ENCODE assay signal across 25 cellular contexts in the genomic region with DNA sequence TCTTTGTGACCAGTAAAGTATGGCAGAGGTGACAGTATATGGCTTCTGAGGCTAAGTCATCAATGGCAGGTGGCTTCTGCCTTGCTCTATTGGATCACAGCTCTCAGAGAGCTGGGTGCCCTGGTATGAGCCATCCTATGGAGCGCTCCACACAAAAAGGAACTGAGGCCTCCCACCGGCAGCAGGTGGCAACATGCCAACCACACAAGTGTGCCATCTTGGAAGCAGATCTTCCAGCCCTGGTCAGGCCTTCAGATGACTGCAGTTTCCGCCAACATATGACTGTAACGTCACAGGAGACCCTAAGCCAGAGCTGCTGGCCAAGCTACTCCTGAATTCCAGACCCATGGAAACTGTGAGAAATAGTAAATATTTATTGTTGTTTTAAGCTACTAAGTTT.
DNase-seq lines count a peak whose midpoint lies in the region; ATAC-seq and TF ChIP-seq lines count a peak whose summit lies in the region.
"Had no signal": no experiment of that assay in that cellular context is flagged by ENCODE, and none has a peak within 500 bp of the region (broad histone marks: within the 10 kb centered on the region; RNA-seq: fewer than 3 reads in every experiment).

No MANE protein-coding gene starts in this region.

- H3K36me3 Mint-ChIP-seq in activated T-helper 17 cell treated with anti-CD3 and anti-CD28 coated beads, Interleukin-2, amount 50 U/mL, for 72 hours (ENCODE audit: low read depth) = no peaks in the 10 kb centered on the region
- H3K36me3 Mint-ChIP-seq: CD14-positive monocyte; CD4-positive, alpha-beta memory T cell; CD4-positive, CD25-positive, alpha-beta regulatory T cell; CD8-positive, alpha-beta memory T cell had no signal

- H3K79me1 ChIP-seq in mesendoderm (ENCODE audit: low read length) = no peaks in the 10 kb centered on the region

- H3K27me3 Mint-ChIP-seq in activated T-helper 17 cell treated with anti-CD3 and anti-CD28 coated beads, Interleukin-2, amount 50 U/mL, for 72 hours = peaks cover 9% of the 10 kb centered on the region

- H3K4me1 ChIP-seq in mesendoderm (ENCODE audit: control insufficient read depth, low read depth, low read length) (peaks cover 8% of the 10 kb centered on the region), foreskin keratinocyte (no peaks in the 10 kb centered on the region)
- H3K4me1 ChIP-seq: BE2C had no signal

- H2AK5ac ChIP-seq in mesendoderm (ENCODE audit: low read length) = peak overlapping the region; percentile 15

- no peaks in the 10 kb centered on the region for H3K27me3 ChIP-seq in mesendoderm (ENCODE audit: insufficient read depth, low read length, poor library complexity)
- no peaks in the 10 kb centered on the region for H3K27me3 ChIP-seq in foreskin keratinocyte
- H3K27me3 ChIP-seq: BE2C, BLaER1 had no signal

- no peak overlapping the region for H3K4me3 Mint-ChIP-seq in activated T-helper 17 cell treated with anti-CD3 and anti-CD28 coated beads, Interleukin-2, amount 50 U/mL, for 72 hours
- H3K4me3 Mint-ChIP-seq: CD14-positive monocyte; CD4-positive, alpha-beta memory T cell; CD4-positive, CD25-positive, alpha-beta regulatory T cell; CD8-positive, alpha-beta memory T cell had no signal

- no peak for TF ChIP-seq CTCF in foreskin keratinocyte (conservative IDR thresholded peaks at IDR 0.05)

- H4K5ac ChIP-seq in mesendoderm (ENCODE audit: low read length) = no peak overlapping the region

- H3K27ac Mint-ChIP-seq in activated T-helper 17 cell treated with anti-CD3 and anti-CD28 coated beads, Interleukin-2, amount 50 U/mL, for 72 hours = peak overlapping the region; percentile 8
- H3K27ac Mint-ChIP-seq: CD14-positive monocyte; CD4-positive, alpha-beta memory T cell had no signal

- no peaks in the 10 kb centered on the region for H3K79me2 ChIP-seq in mesendoderm (ENCODE audit: control insufficient read depth, insufficient read depth, low read length)

- H3K4me1 Mint-ChIP-seq in activated T-helper 17 cell treated with anti-CD3 and anti-CD28 coated beads, Interleukin-2, amount 50 U/mL, for 72 hours = no peaks in the 10 kb centered on the region
- H3K4me1 Mint-ChIP-seq: CD14-positive monocyte; CD4-positive, alpha-beta memory T cell; CD8-positive, alpha-beta memory T cell had no signal

- no peak overlapping the region for H3K18ac ChIP-seq in mesendoderm (ENCODE audit: low read length)

- H3K9me3 Mint-ChIP-seq in activated T-helper 17 cell treated with anti-CD3 and anti-CD28 coated beads, Interleukin-2, amount 50 U/mL, for 72 hours = no peaks in the 10 kb centered on the region

- H2BK15ac ChIP-seq in mesendoderm (replicated peaks; ENCODE audit: low read depth) = no peak overlapping the region

- no peak overlapping the region for H3K27ac ChIP-seq in mesendoderm (ENCODE audit: low read depth, low read length)
- H3K27ac ChIP-seq in foreskin keratinocyte = no peak overlapping the region
- H3K27ac ChIP-seq: BLaER1 had no signal

- H2BK120ac ChIP-seq in mesendoderm (ENCODE audit: low read depth, low read length) = no peak overlapping the region

- H3K4me3 ChIP-seq in mesendoderm (ENCODE audit: low read length) = no peak overlapping the region
- H3K4me3 ChIP-seq: BLaER1, GM12878 had no signal

- DNase-seq in Right ventricle myocardium inferior (ENCODE audit: missing footprints) = peak; percentile 1
- no peak for DNase-seq in left ventricle myocardium superior
- DNase-seq in mesendoderm = no peak
- DNase-seq in OCI-M2 (lab: John Stamatoyannopoulos, UW; ENCODE audit: unreplicated experiment) = no peak
- no peak for DNase-seq in foreskin keratinocyte
- DNase-seq: 8988T; ACHN; BE2C; C1 segment of cervical spinal cord; CD4-positive, alpha-beta memory T cell; CD4-positive, CD25-positive, alpha-beta regulatory T cell; CD8-positive, alpha-beta memory T cell; COR-L47; DMS 273 treated with DMSO at 0.1 percent for 48 hours; DMS153; DMS53; DMS79; DND-41; EL; GDM1 had no signal

- no peak overlapping the region for H3K56ac ChIP-seq in mesendoderm (ENCODE audit: low read length)

- no peak overlapping the region for H3K23ac ChIP-seq in mesendoderm (ENCODE audit: low read length)

- no CpG with 5 or more reads among the region's 4 CpGs for WGBS in mesendoderm (ENCODE audit: extremely low coverage, insufficient coverage, low lambda C conversion rate)

- no peak overlapping the region for H3K9ac ChIP-seq in mesendoderm (ENCODE audit: low read length)
- H3K9ac ChIP-seq: BLaER1 had no signal

- intact Hi-C loops in Right ventricle myocardium inferior (cut with DNase I) (no loop called here), left ventricle myocardium superior (cut with micrococcal nuclease) (no loop called here)

- no peak overlapping the region for H3K4me2 ChIP-seq in mesendoderm (ENCODE audit: low read length)
- H3K4me2 ChIP-seq: BLaER1 had no signal

- no peak for ATAC-seq in Right ventricle myocardium inferior
- ATAC-seq in left ventricle myocardium superior = no peak
- no peak for ATAC-seq in activated T-helper 17 cell treated with anti-CD3 and anti-CD28 coated beads, Interleukin-2, amount 50 U/mL, for 72 hours (replicated peaks)
- ATAC-seq in HG03460 (IDR thresholded peaks at IDR 0.05; ENCODE audit: unreplicated experiment) = no peak
- no peak for ATAC-seq in foreskin keratinocyte
- ATAC-seq: GM12878 had no signal

- no peaks in the 10 kb centered on the region for H3K36me3 ChIP-seq in mesendoderm (ENCODE audit: control insufficient read depth, insufficient read depth, low read length)
- H3K36me3 ChIP-seq: BE2C, BLaER1 had no signal

- no peak overlapping the region for H3K4ac ChIP-seq in mesendoderm (ENCODE audit: low read depth, low read length)

- no peak overlapping the region for H4K8ac ChIP-seq in mesendoderm (ENCODE audit: low read depth, low read length)

- no peak overlapping the region for H2BK5ac ChIP-seq in mesendoderm (ENCODE audit: low read length)
